In the genomic region with DNA sequence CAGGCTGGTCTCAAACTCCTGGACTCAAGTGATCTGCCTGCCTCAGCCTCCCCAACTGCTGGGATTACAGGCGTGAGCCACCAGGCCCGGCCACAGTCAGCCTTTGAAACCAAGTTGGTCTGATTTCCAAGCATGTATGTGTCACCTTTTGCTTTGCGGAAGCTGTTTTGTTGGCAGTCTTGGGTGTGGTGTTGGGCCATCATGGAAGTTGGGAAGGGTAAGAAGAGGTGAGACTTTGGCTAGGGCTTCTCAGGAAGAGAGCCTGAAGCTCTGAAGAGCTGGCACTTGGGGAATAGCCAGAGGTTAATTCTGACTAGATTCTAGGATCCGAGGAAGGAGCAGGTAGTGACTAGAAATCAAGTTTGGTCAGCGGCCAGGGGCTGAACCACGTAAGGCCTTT, we compare ENCODE assay signal across 24 cellular contexts. TPM values are rescaled to one million over a fixed set of nuclear protein-coding genes. Genes with fewer than 3 reads are reported as not detected.
DNase-seq lines count a peak whose midpoint lies in the region; ATAC-seq, FAIRE-seq and TF ChIP-seq lines count a peak whose summit lies in the region.
"Had no signal": no experiment of that assay in that cellular context is flagged by ENCODE, and none has a peak within 500 bp of the region (broad histone marks: within the 10 kb centered on the region; RNA-seq: fewer than 3 reads in every experiment).

No MANE protein-coding gene starts in this region.

- dilution Hi-C loops in IMR-90 (cut with HindIII; ENCODE audit: low sequenced_read_pairs, unreplicated experiment): no loop called here

- CTCF ChIA-PET in IMR-90 (lab: Yijun Ruan, JAX): no interaction called here

- peak overlapping the region; percentile 34; the same call in 1 of the 2 replicates for H2BK120ac ChIP-seq in IMR-90 (ENCODE audit: low read depth, low read length)

- H3K27ac ChIP-seq in IMR-90 (ENCODE audit: insufficient read depth, low read length): no peak overlapping the region
- H3K27ac ChIP-seq in astrocyte (ENCODE audit: low read depth, low read length): no peak overlapping the region
- peak overlapping the region; percentile 61 to 77 for H3K27ac ChIP-seq in esophagus (ENCODE audit: low read depth in 2 of 2, low read length in 1 of 2)
- H3K27ac ChIP-seq in tibial nerve: no peak overlapping the region
- no peak overlapping the region for H3K27ac ChIP-seq in adrenal gland
- H3K27ac ChIP-seq: BLaER1, SJSA1 had no signal

- H3K79me1 ChIP-seq in IMR-90 (ENCODE audit: low read depth in 1 of 2, low read length in 2 of 2): no peaks in the 10 kb centered on the region; a peak in 1 of 4 replicates

- intact Hi-C loops in IMR-90 (cut with micrococcal nuclease) (no loop called here), adrenal gland (cut with DNase I) (no loop called here)

- H3K4me3 Mint-ChIP-seq in astrocyte (ENCODE audit: unreplicated experiment): peak overlapping the region; percentile 40
- peak overlapping the region; percentile 17 for H3K4me3 Mint-ChIP-seq in neural crest cell
- H3K4me3 Mint-ChIP-seq: CD4-positive, CD25-positive, alpha-beta regulatory T cell had no signal

- H3K9me3 Mint-ChIP-seq in astrocyte (ENCODE audit: unreplicated experiment) (no peaks in the 10 kb centered on the region), neural crest cell (no peaks in the 10 kb centered on the region)
- H3K9me3 Mint-ChIP-seq: CD4-positive, CD25-positive, alpha-beta regulatory T cell; H9 had no signal

- TF ChIP-seq CTCF in IMR-90 (conservative IDR thresholded peaks at IDR 0.05; ENCODE audit: low read depth, low read length) (no peak), astrocyte (IDR thresholded peaks at IDR 0.05; ENCODE audit: insufficient read depth, low read depth, low read length) (no peak), neural crest cell (conservative IDR thresholded peaks at IDR 0.05) (no peak), tibial nerve (IDR thresholded peaks at IDR 0.05) (no peak), adrenal gland (IDR thresholded peaks at IDR 0.05) (no peak)

- POLR2A ChIA-PET in IMR-90 (lab: Charles Lee; ENCODE audit: unreplicated experiment): no interaction called here

- H3K23ac ChIP-seq in IMR-90 (ENCODE audit: low read depth, low read length): no peak overlapping the region

- H3K27me3 ChIP-seq in IMR-90 (ENCODE audit: control insufficient read depth, insufficient read depth, low read length) (no peaks in the 10 kb centered on the region), astrocyte (ENCODE audit: insufficient read depth, low read length) (no peaks in the 10 kb centered on the region), esophagus (ENCODE audit: control insufficient read depth in 1 of 2, insufficient read depth in 2 of 2, low read length in 2 of 2) (no peaks in the 10 kb centered on the region), tibial nerve (peaks cover 0 to 10% of the 10 kb centered on the region in 2 donors), adrenal gland (no peaks in the 10 kb centered on the region)
- H3K27me3 ChIP-seq: BLaER1, SJSA1 had no signal

- no peak overlapping the region; the same call in 1 of the 2 replicates for H3K14ac ChIP-seq in IMR-90 (replicated peaks; ENCODE audit: low read depth, low read length)

- no peak for FAIRE-seq in astrocyte (lab: Jason Lieb, UNC)
- FAIRE-seq: A204.1, D721Med had no signal

- H2BK5ac ChIP-seq in IMR-90 (ENCODE audit: low read depth, low read length, poor library complexity, severe bottlenecking): no peak overlapping the region

- H3K79me2 ChIP-seq in astrocyte (ENCODE audit: insufficient read depth, low read length): no peaks in the 10 kb centered on the region

- no peak overlapping the region for H3K9ac ChIP-seq in IMR-90 (ENCODE audit: low read depth, low read length)
- no peak overlapping the region for H3K9ac ChIP-seq in astrocyte (ENCODE audit: low read length)
- H3K9ac ChIP-seq: BLaER1 had no signal

- BruUV-seq in IMR-90 (replicated peaks; lab: Mats Ljungman, UMichigan): no TSS peak

- peaks cover 5% of the 10 kb centered on the region; the same call in 1 of the 2 replicates for H4K20me1 ChIP-seq in IMR-90 (ENCODE audit: insufficient read depth, low read length)
- peaks cover 3% of the 10 kb centered on the region for H4K20me1 ChIP-seq in astrocyte (ENCODE audit: insufficient read depth, low read length)
- H4K20me1 ChIP-seq: BLaER1 had no signal

- H3K56ac ChIP-seq in IMR-90 (ENCODE audit: extremely low read depth, insufficient read depth, low read length): no peak overlapping the region

- no peak for TF ChIP-seq RAD21 in IMR-90 (IDR thresholded peaks at IDR 0.05; ENCODE audit: low read length)

- peaks cover 3% of the 10 kb centered on the region; the same call in 1 of the 2 replicates for H3K36me3 ChIP-seq in IMR-90 (ENCODE audit: control insufficient read depth, insufficient read depth, low read length)
- no peaks in the 10 kb centered on the region for H3K36me3 ChIP-seq in astrocyte (ENCODE audit: insufficient read depth, low read length)
- no peaks in the 10 kb centered on the region for H3K36me3 ChIP-seq in esophagus (ENCODE audit: control insufficient read depth in 2 of 2, insufficient read depth in 2 of 2, low read length in 1 of 2)
- peaks cover 0 to 12% (median 0%) of the 10 kb centered on the region in 3 donors for H3K36me3 ChIP-seq in tibial nerve
- no peaks in the 10 kb centered on the region for H3K36me3 ChIP-seq in adrenal gland (replicated peaks in 1 of 2)
- H3K36me3 ChIP-seq: BLaER1 had no signal

- in situ Hi-C loops in IMR-90 (cut with MboI; ENCODE audit: low sequenced_read_pairs): no loop called here

- H3K4me1 ChIP-seq in IMR-90 (ENCODE audit: control insufficient read depth, insufficient read depth, low read length): peaks cover 8% of the 10 kb centered on the region
- peaks cover 13% of the 10 kb centered on the region for H3K4me1 ChIP-seq in astrocyte (ENCODE audit: insufficient read depth, low read length)
- peaks cover 2 to 11% of the 10 kb centered on the region in 2 donors for H3K4me1 ChIP-seq in esophagus (ENCODE audit: control insufficient read depth in 2 of 2, insufficient read depth in 2 of 2, low read length in 1 of 2)
- H3K4me1 ChIP-seq in tibial nerve: peaks cover 0 to 26% (median 3%) of the 10 kb centered on the region in 4 donors
- H3K4me1 ChIP-seq in adrenal gland (replicated peaks in 1 of 2): peaks cover 5 to 7% of the 10 kb centered on the region in 2 donors

- no peak for TF ChIP-seq EP300 in tibial nerve (IDR thresholded peaks at IDR 0.05)

- TF ChIP-seq POLR2A in IMR-90 (IDR thresholded peaks at IDR 0.05; ENCODE audit: low read depth, low read length) (no peak), tibial nerve (IDR thresholded peaks at IDR 0.05) (no peak), adrenal gland (IDR thresholded peaks at IDR 0.05) (no peak)

- H4K5ac ChIP-seq in IMR-90 (ENCODE audit: low read depth, low read length): no peak overlapping the region

- H3K4me1 Mint-ChIP-seq in astrocyte (ENCODE audit: low read depth, unreplicated experiment): peaks cover 11% of the 10 kb centered on the region
- H3K4me1 Mint-ChIP-seq in neural crest cell: peaks cover 10% of the 10 kb centered on the region

- H2BK15ac ChIP-seq in IMR-90 (ENCODE audit: low read depth, low read length): no peak overlapping the region; the same call in 2 of the 3 replicates

- H3K4me3 ChIP-seq in IMR-90 (ENCODE audit: insufficient read depth, low read depth, low read length): no peak overlapping the region
- H3K4me3 ChIP-seq in astrocyte (ENCODE audit: insufficient read depth, low read depth, low read length): no peak overlapping the region
- no peak overlapping the region for H3K4me3 ChIP-seq in esophagus (ENCODE audit: low read depth in 1 of 2, low read length in 2 of 2)
- H3K4me3 ChIP-seq in tibial nerve: no peak overlapping the region
- no peak overlapping the region for H3K4me3 ChIP-seq in adrenal gland
- H3K4me3 ChIP-seq: BLaER1, SJSA1 had no signal

- peak overlapping the region; percentile 64; the same call in 1 of the 2 replicates for H2BK20ac ChIP-seq in IMR-90 (ENCODE audit: low read depth, low read length)

- H2AK5ac ChIP-seq in IMR-90 (ENCODE audit: low read depth, low read length): peak overlapping the region; percentile 26; the same call in 1 of the 2 replicates

- peaks cover 5% of the 10 kb centered on the region for H3K9me1 ChIP-seq in IMR-90 (ENCODE audit: insufficient read depth, low read length)

- no peak for DNase-seq in IMR-90
- no peak for DNase-seq in astrocyte (ENCODE audit: low read depth)
- no peak for DNase-seq in neural crest cell (ENCODE audit: low read depth, low spot score)
- DNase-seq in tibial nerve (ENCODE audit: low spot score in 2 of 2): no peak
- no peak for DNase-seq in adrenal gland
- DNase-seq in activated CD4-positive, alpha-beta T cell treated with anti-CD3 and anti-CD28 coated beads, Interleukin-2, amount 50 U/mL, for 1 hour: no peak
- DNase-seq: CD4-positive, CD25-positive, alpha-beta regulatory T cell; H9; NCI-H1105; NCI-H1436 treated with DMSO at 0.1 percent for 48 hours; NCI-H1930; NCI-H2107; NCI-H446; NCI-H524 treated with DMSO at 0.1 percent for 48 hours; NCI-H774; Right ventricle myocardium superior had no signal

- H3K36me3 Mint-ChIP-seq in astrocyte (ENCODE audit: low read depth, unreplicated experiment) (peaks cover 2% of the 10 kb centered on the region), neural crest cell (ENCODE audit: low read depth) (no peaks in the 10 kb centered on the region)
- H3K36me3 Mint-ChIP-seq: CD4-positive, CD25-positive, alpha-beta regulatory T cell had no signal

- H4K8ac ChIP-seq in IMR-90 (ENCODE audit: low read depth in 2 of 2, low read length in 2 of 2): no peak overlapping the region

- H2AK9ac ChIP-seq in IMR-90 (replicated peaks; ENCODE audit: low read depth, low read length, poor library complexity): peak overlapping the region; percentile 70

- H3K27me3 Mint-ChIP-seq in astrocyte (ENCODE audit: low read depth, unreplicated experiment) (no peaks in the 10 kb centered on the region), neural crest cell (ENCODE audit: low read depth) (peaks cover 3% of the 10 kb centered on the region)
- H3K27me3 Mint-ChIP-seq: CD4-positive, CD25-positive, alpha-beta regulatory T cell had no signal

- H4K91ac ChIP-seq in IMR-90 (ENCODE audit: insufficient read depth, low read depth, low read length): peak overlapping the region; percentile 59; the same call in 1 of the 2 replicates

- no peak overlapping the region for H2AFZ ChIP-seq in IMR-90 (replicated peaks; ENCODE audit: low read length, poor library complexity)
- no peak overlapping the region for H2AFZ ChIP-seq in astrocyte (ENCODE audit: low read depth, low read length)

- no peak overlapping the region for H3K4me2 ChIP-seq in IMR-90 (ENCODE audit: low read depth, low read length)
- H3K4me2 ChIP-seq in astrocyte (ENCODE audit: low read length): no peak overlapping the region
- H3K4me2 ChIP-seq: BLaER1 had no signal

- ATAC-seq in IMR-90 (ENCODE audit: low read depth) (no peak), HG02840 (IDR thresholded peaks at IDR 0.05; ENCODE audit: low FRiP score, unreplicated experiment) (no peak)

- no peak overlapping the region for H3K18ac ChIP-seq in IMR-90 (ENCODE audit: low read depth, low read length)

- H3K9me3 ChIP-seq in IMR-90 (ENCODE audit: control insufficient read depth, insufficient read depth, low read length) (no peaks in the 10 kb centered on the region), astrocyte (ENCODE audit: insufficient read depth, low read depth, low read length) (no peaks in the 10 kb centered on the region), esophagus (ENCODE audit: control insufficient read depth in 2 of 2, insufficient read depth in 1 of 2, low read depth in 1 of 2, low read length in 1 of 2) (no peaks in the 10 kb centered on the region), tibial nerve (no peaks in the 10 kb centered on the region), adrenal gland (replicated peaks in 1 of 3) (no peaks in the 10 kb centered on the region)
- H3K9me3 ChIP-seq: BLaER1, SJSA1 had no signal

- 94% methylated on average over 6 of the region's 6 CpGs; no CpG with 5 or more reads in 1 of the 2 experiments for WGBS in IMR-90 (ENCODE audit: extremely low coverage in 2 of 2, insufficient read length in 1 of 2), 2 experiments
- 55 to 61% methylated on average over 6 of the region's 6 CpGs for WGBS in esophagus, 2 donors
- 88 to 95% methylated on average over 6 of the region's 6 CpGs for WGBS in tibial nerve, 2 donors
- 91 to 94% (median 94%) methylated on average over 5 to 6 of the region's 6 CpGs for WGBS in adrenal gland, 4 donors

- no peak overlapping the region for H3K27ac Mint-ChIP-seq in astrocyte (ENCODE audit: unreplicated experiment)
- no peak overlapping the region for H3K27ac Mint-ChIP-seq in neural crest cell (ENCODE audit: unreplicated experiment)
- H3K27ac Mint-ChIP-seq: CD4-positive, CD25-positive, alpha-beta regulatory T cell; H9 had no signal

- H3K4ac ChIP-seq in IMR-90 (ENCODE audit: low read depth, low read length): no peak overlapping the region; the same call in 1 of the 2 replicates

RNA-seq across cellular contexts. Expression of a gene that starts 2.8 kb away (rescaled TPM):
- total RNA-seq in IMR-90 (2012; rRNA removed) (under 0.01 TPM in 2 replicates), astrocyte (0.12 and 0.23 TPM in 2 replicates), neural crest cell (0.32 and 0.44 TPM in 2 replicates), tibial nerve (under 1 TPM in 1 of 4 donors, not detected in 3; 0.30 TPM), adrenal gland (under 1 TPM in 2 of 8 donors, not detected in 6; 0.14 to 0.17 TPM)
- polyA plus RNA-seq in IMR-90 (2012; rRNA removed) (0.09 TPM in 1 of 2 replicates, not detected in the other), esophagus (under 1 TPM in 1 of 2 donors, not detected in 1; 0.16 TPM), adrenal gland (under 1 TPM in 1 of 3 donors, not detected in 2; 0.24 TPM)
- polyA plus RNA-seq in IMR-90 (2012; cell fraction: cytosol; rRNA removed): 0.04 TPM in 1 of 2 replicates, not detected in the other
- polyA plus RNA-seq in IMR-90 (2012; cell fraction: nucleus; rRNA removed; ENCODE audit: low replicate concordance): 0.04 and 0.05 TPM in 2 replicates
- total RNA-seq: RPMI7951, SJSA1 had no signal
- polyA plus RNA-seq: AG04450; CD4-positive, CD25-positive, alpha-beta regulatory T cell had no signal

RNA-seq across cellular contexts. Expression of a gene that starts 19.7 kb away (rescaled TPM):
- total RNA-seq in IMR-90 (2012; rRNA removed) (9.7 and 10.0 TPM in 2 replicates), astrocyte (61.9 and 69.0 TPM in 2 replicates), neural crest cell (107 and 110 TPM in 2 replicates), tibial nerve (10 to 100 TPM; 28.4 to 75.0 (median 53.8) TPM), adrenal gland (10 to 100 TPM; 29.2 to 59.5 (median 36.0) TPM)
- polyA plus RNA-seq in IMR-90 (2012; rRNA removed) (28.5 and 33.1 TPM in 2 replicates), esophagus (10 to 100 TPM; 12.4 to 34.6 TPM), adrenal gland (10 to 100 TPM; 14.2 to 91.5 (median 16.7) TPM)
- 16.5 and 25.3 TPM in 2 replicates for polyA plus RNA-seq in IMR-90 (2012; cell fraction: cytosol; rRNA removed)
- 159 and 263 TPM in 2 replicates for polyA plus RNA-seq in IMR-90 (2012; cell fraction: nucleus; rRNA removed; ENCODE audit: low replicate concordance)

RNA-seq across cellular contexts. Expression of a gene that starts 30.0 kb away (rescaled TPM):
- total RNA-seq in IMR-90 (2012; rRNA removed): 7.9 and 10.0 TPM in 2 replicates
- 48.5 and 50.7 TPM in 2 replicates for polyA plus RNA-seq in IMR-90 (2012; rRNA removed)
- 39.1 and 50.8 TPM in 2 replicates for polyA plus RNA-seq in IMR-90 (2012; cell fraction: cytosol; rRNA removed)
- polyA plus RNA-seq in IMR-90 (2012; cell fraction: nucleus; rRNA removed; ENCODE audit: low replicate concordance): 395 and 718 TPM in 2 replicates
- 55.9 and 75.2 TPM in 2 replicates for total RNA-seq in astrocyte
- 100 to 1,000 TPM in 1 of 2 donors, 10 to 100 TPM in 1; 26.0 to 133 TPM for polyA plus RNA-seq in esophagus
- total RNA-seq in neural crest cell: 114 and 118 TPM in 2 replicates
- total RNA-seq in tibial nerve: 10 to 100 TPM; 59.0 to 87.9 (median 77.4) TPM
- total RNA-seq in adrenal gland: 100 to 1,000 TPM in 5 of 8 donors, 10 to 100 TPM in 3; 89.1 to 197 (median 116) TPM
- 100 to 1,000 TPM in 2 of 3 donors, 10 to 100 TPM in 1; 76.8 to 748 (median 185) TPM for polyA plus RNA-seq in adrenal gland

RNA-seq across cellular contexts. Expression of a gene that starts 43.2 kb away (rescaled TPM):
- 0.90 and 1.4 TPM in 2 replicates for total RNA-seq in IMR-90 (2012; rRNA removed)
- 15.5 TPM in 2 replicates for polyA plus RNA-seq in IMR-90 (2012; rRNA removed)
- polyA plus RNA-seq in IMR-90 (2012; cell fraction: cytosol; rRNA removed): 11.5 and 18.1 TPM in 2 replicates
- polyA plus RNA-seq in IMR-90 (2012; cell fraction: nucleus; rRNA removed; ENCODE audit: low replicate concordance): 24.5 and 68.5 TPM in 2 replicates
- total RNA-seq in astrocyte: 23.5 and 24.8 TPM in 2 replicates
- polyA plus RNA-seq in esophagus: 1 to 10 TPM; 8.2 to 9.8 TPM
- total RNA-seq in neural crest cell: 36.8 and 38.6 TPM in 2 replicates
- total RNA-seq in tibial nerve: 10 to 100 TPM; 21.0 to 31.0 (median 22.9) TPM
- 10 to 100 TPM; 12.5 to 67.6 (median 27.1) TPM for total RNA-seq in adrenal gland
- 10 to 100 TPM in 2 of 3 donors, 1 to 10 TPM in 1; 6.2 to 69.1 (median 32.9) TPM for polyA plus RNA-seq in adrenal gland

RNA-seq across cellular contexts. Expression of a gene that starts 50.6 kb away (rescaled TPM):
- total RNA-seq in IMR-90 (2012; rRNA removed) (33.6 and 35.3 TPM in 2 replicates), astrocyte (70.0 and 73.5 TPM in 2 replicates), neural crest cell (105 and 115 TPM in 2 replicates), tibial nerve (10 to 100 TPM; 31.0 to 89.0 (median 57.4) TPM), adrenal gland (10 to 100 TPM; 32.2 to 64.8 (median 51.2) TPM)
- polyA plus RNA-seq in IMR-90 (2012; rRNA removed) (70.0 and 71.5 TPM in 2 replicates), esophagus (10 to 100 TPM; 31.3 to 76.3 TPM), adrenal gland (100 to 1,000 TPM in 2 of 3 donors, 10 to 100 TPM in 1; 44.5 to 313 (median 127) TPM)
- 32.0 and 52.6 TPM in 2 replicates for polyA plus RNA-seq in IMR-90 (2012; cell fraction: cytosol; rRNA removed)
- 124 and 193 TPM in 2 replicates for polyA plus RNA-seq in IMR-90 (2012; cell fraction: nucleus; rRNA removed; ENCODE audit: low replicate concordance)

Comparison
In these comparisons a context has a peak if more than half of its experiments do, and no peak if none do; other contexts are left out.
1. H3K27ac ChIP-seq: peak in esophagus (2 of 2); none in IMR-90 (single experiment), astrocyte (single experiment), tibial nerve (0 of 4) and adrenal gland (0 of 5).